ENCODE assay signal across 22 cellular contexts in the genomic region with DNA sequence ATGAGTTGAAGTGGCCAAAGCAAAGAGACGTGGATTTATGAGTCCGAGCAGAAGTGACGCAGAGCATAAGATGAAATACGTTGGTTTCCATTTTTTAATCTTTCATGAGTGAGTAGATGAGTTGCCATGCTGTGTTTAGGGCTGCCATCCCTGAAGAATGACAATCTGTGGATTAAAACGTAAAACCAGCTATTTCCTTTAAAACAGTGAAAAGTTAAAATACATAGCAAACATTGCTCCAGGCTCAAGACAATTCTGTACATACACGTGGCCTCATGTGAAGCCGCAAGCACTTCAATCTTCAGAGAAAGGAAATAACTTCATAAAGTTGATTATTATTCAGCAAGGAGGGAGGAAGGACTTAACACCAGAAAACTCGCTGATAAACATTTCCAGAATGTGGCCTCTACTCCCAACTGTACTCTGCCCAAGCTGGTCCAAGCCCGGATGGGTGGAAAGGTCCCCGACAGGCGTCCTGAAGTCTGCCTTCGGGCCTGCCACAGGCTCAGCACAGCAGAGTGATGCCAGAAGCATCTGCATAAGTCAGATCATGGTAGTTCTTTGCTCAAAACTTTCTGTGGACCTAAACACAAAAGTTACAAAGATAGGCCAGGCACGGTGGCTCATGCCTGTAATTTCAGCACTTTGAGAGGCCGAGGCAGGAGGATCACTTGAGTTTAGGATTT. TPM values are rescaled to one million over a fixed set of nuclear protein-coding genes. Genes with fewer than 3 reads are reported as not detected.
"Had no signal": no experiment of that assay in that cellular context is flagged by ENCODE, and none has a peak within 500 bp of the region (broad histone marks: within the 10 kb centered on the region; RNA-seq: fewer than 3 reads in every experiment).

No MANE protein-coding gene starts in this region.

- H3K27me3 ChIP-seq: ovary, suprapubic skin, thyroid gland had no signal

- H3K9me3 Mint-ChIP-seq: immature natural killer cell; naive thymus-derived CD4-positive, alpha-beta T cell; stimulated activated effector memory CD8-positive, alpha-beta T cell treated with anti-CD3 and anti-CD28 coated beads, Interleukin-12 subunit alpha, Interleukin-12 subunit beta, amount 100 ng/mL, for 72 hours; type B pancreatic cell had no signal

- H3K4me1 Mint-ChIP-seq: stimulated activated effector memory CD8-positive, alpha-beta T cell treated with anti-CD3 and anti-CD28 coated beads, Interleukin-12 subunit alpha, Interleukin-12 subunit beta, amount 100 ng/mL, for 72 hours had no signal

- H3K4me3 ChIP-seq: coronary artery, left ventricle myocardium inferior, lung, ovary, suprapubic skin, thyroid gland had no signal

- FAIRE-seq: keratinocyte, small intestine, urothelium cell line had no signal

- H3K4me1 ChIP-seq: left ventricle myocardium inferior, suprapubic skin, thyroid gland had no signal

- H3K36me3 ChIP-seq: left ventricle myocardium inferior, ovary, suprapubic skin, thyroid gland had no signal

- DNase-seq: effector CD4-positive, alpha-beta T cell; immature natural killer cell; left ventricle myocardium inferior; naive thymus-derived CD4-positive, alpha-beta T cell; ovary; right cardiac atrium; small intestine; stimulated activated CD4-positive, alpha-beta T cell treated with anti-CD3 and anti-CD28 coated beads, Interleukin-2, amount 100 ng/mL, for 48 hours; stimulated activated CD8-positive, alpha-beta memory T cell treated with anti-CD3 and anti-CD28 coated beads, Interleukin-4, amount 100 ng/mL, for 48 hours; stimulated activated naive CD8-positive, alpha-beta T cell treated with anti-CD3 and anti-CD28 coated beads, Interleukin-15, Interleukin-2, amounts not matched to agents 100 U/mL and 50 U/mL, for 24 hours had no signal

- H3K4me3 Mint-ChIP-seq: immature natural killer cell; naive thymus-derived CD4-positive, alpha-beta T cell; stimulated activated effector memory CD8-positive, alpha-beta T cell treated with anti-CD3 and anti-CD28 coated beads, Interleukin-12 subunit alpha, Interleukin-12 subunit beta, amount 100 ng/mL, for 72 hours; type B pancreatic cell had no signal

- H3K27ac ChIP-seq: coronary artery, left ventricle myocardium inferior, ovary, suprapubic skin, thyroid gland had no signal

- H3K9me3 ChIP-seq: left ventricle myocardium inferior, ovary, suprapubic skin, thyroid gland had no signal

- H3K27ac Mint-ChIP-seq: naive thymus-derived CD4-positive, alpha-beta T cell; stimulated activated effector memory CD8-positive, alpha-beta T cell treated with anti-CD3 and anti-CD28 coated beads, Interleukin-12 subunit alpha, Interleukin-12 subunit beta, amount 100 ng/mL, for 72 hours; type B pancreatic cell had no signal

- H3K36me3 Mint-ChIP-seq: naive thymus-derived CD4-positive, alpha-beta T cell; stimulated activated effector memory CD8-positive, alpha-beta T cell treated with anti-CD3 and anti-CD28 coated beads, Interleukin-12 subunit alpha, Interleukin-12 subunit beta, amount 100 ng/mL, for 72 hours; type B pancreatic cell had no signal

- ATAC-seq: naive thymus-derived CD4-positive, alpha-beta T cell; right cardiac atrium; stimulated activated effector memory CD8-positive, alpha-beta T cell treated with anti-CD3 and anti-CD28 coated beads, Interleukin-12 subunit alpha, Interleukin-12 subunit beta, amount 100 ng/mL, for 72 hours; stimulated activated naive CD8-positive, alpha-beta T cell treated with anti-CD3 and anti-CD28 coated beads, Interleukin-15, Interleukin-2, amounts not matched to agents 100 U/mL and 50 U/mL, for 24 hours had no signal

RNA-seq across cellular contexts. Expression of gene UTS2, which starts 0.6 kb away (rescaled TPM):
- total RNA-seq: chondrocyte, dermis microvascular lymphatic vessel endothelial cell, fibroblast of villous mesenchyme, left ventricle myocardium inferior, mesenteric fat pad, ovary, right cardiac atrium, suprapubic skin, thyroid gland had no signal
- polyA plus RNA-seq: keratinocyte; naive thymus-derived CD4-positive, alpha-beta T cell had no signal
